In the genomic region with DNA sequence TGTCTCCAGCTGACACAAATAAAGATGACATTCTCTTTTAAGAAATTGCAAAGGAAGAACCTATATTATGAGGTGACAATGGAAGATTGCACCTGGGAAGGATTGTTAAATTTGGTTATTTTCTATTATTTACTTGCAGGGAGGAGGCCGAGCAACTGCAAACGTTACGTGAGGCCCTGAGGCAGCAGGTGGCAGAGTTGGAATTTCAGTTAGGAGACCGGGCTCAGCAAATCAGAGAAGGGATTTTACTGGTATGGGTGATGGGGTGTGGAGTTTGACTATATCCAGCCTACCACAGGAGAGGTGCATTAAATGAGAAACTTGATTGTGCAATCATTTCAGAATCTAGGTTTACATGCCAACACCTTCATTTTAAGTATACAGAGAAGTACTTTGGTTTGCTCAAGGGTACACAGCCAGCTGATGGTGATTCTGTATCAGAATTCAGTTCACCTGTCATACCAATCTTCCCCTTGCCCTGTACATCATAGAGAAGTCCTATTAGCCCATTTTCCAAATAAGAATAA, we compare ENCODE assay signal across 33 cellular contexts. TPM values are rescaled to one million over a fixed set of nuclear protein-coding genes. Genes with fewer than 3 reads are reported as not detected.
"Had no signal": no experiment of that assay in that cellular context is flagged by ENCODE, and none has a peak within 500 bp of the region (broad histone marks: within the 10 kb centered on the region; RNA-seq: fewer than 3 reads in every experiment).

No MANE protein-coding gene starts in this region.

- FAIRE-seq: endometrium, kidney had no signal

- H3K27me3 ChIP-seq: dorsolateral prefrontal cortex, esophagus muscularis mucosa, gastrocnemius medialis, heart right ventricle, neutrophil, spleen, stomach, transverse colon had no signal

- H3K36me3 ChIP-seq: esophagus muscularis mucosa, gastrocnemius medialis, heart right ventricle, neutrophil, spleen, stomach, thoracic aorta, transverse colon had no signal

- ATAC-seq: gastrocnemius medialis; heart right ventricle; left cardiac atrium; left ventricle myocardium superior; naive thymus-derived CD4-positive, alpha-beta T cell; psoas muscle; sciatic nerve; stimulated activated naive B cell treated with anti-CD40 and anti-IgM and Interleukin-4, amounts not matched to agents 10 μg/mL and 1 μg/mL and 100 μg/mL, for 72 hours had no signal

- H3K4me3 ChIP-seq: dorsolateral prefrontal cortex, esophagus muscularis mucosa, gastrocnemius medialis, heart right ventricle, lung, psoas muscle, spleen, stomach, thoracic aorta, transverse colon had no signal

- H3K4me3 Mint-ChIP-seq: naive thymus-derived CD4-positive, alpha-beta T cell; nephron progenitor cell; stimulated activated naive B cell treated with anti-CD40 and anti-IgM and Interleukin-4, amounts not matched to agents 10 μg/mL and 1 μg/mL and 100 μg/mL, for 72 hours had no signal

- H3K27ac ChIP-seq: dorsolateral prefrontal cortex, esophagus muscularis mucosa, gastrocnemius medialis, heart right ventricle, neutrophil, psoas muscle, spleen, stomach, thoracic aorta, transverse colon had no signal

- DNase-seq: cortex of kidney; dorsolateral prefrontal cortex; effector CD8-positive, alpha-beta T cell; gastrocnemius medialis; heart right ventricle; hypothalamus; kidney; left cardiac atrium; left ventricle myocardium superior; mesenchymal stem cell; naive thymus-derived CD4-positive, alpha-beta T cell; nephron progenitor cell; psoas muscle; retina; spleen; stimulated activated CD4-positive, alpha-beta T cell treated with anti-CD3 and anti-CD28 coated beads, Interleukin-15, amount 100 ng/mL, for 24 hours; stimulated activated CD4-positive, alpha-beta T cell treated with anti-CD3 and anti-CD28 coated beads, Interleukin-1b, Interleukin-23, amount 100 ng/mL, for 48 hours; stimulated activated CD4-positive, alpha-beta T cell treated with anti-CD3 and anti-CD28 coated beads, Interleukin-4, amount 100 ng/mL, for 24 hours; stimulated activated naive B cell treated with anti-CD40 and anti-IgM and Interleukin-4, amounts not matched to agents 10 μg/mL and 1 μg/mL and 100 μg/mL, for 72 hours; stomach; substantia nigra; transverse colon had no signal

- H3K27me3 Mint-ChIP-seq: stimulated activated naive B cell treated with anti-CD40 and anti-IgM and Interleukin-4, amounts not matched to agents 10 μg/mL and 1 μg/mL and 100 μg/mL, for 72 hours had no signal

- H3K4me1 Mint-ChIP-seq: naive thymus-derived CD4-positive, alpha-beta T cell; stimulated activated naive B cell treated with anti-CD40 and anti-IgM and Interleukin-4, amounts not matched to agents 10 μg/mL and 1 μg/mL and 100 μg/mL, for 72 hours had no signal

- H3K36me3 Mint-ChIP-seq: stimulated activated naive B cell treated with anti-CD40 and anti-IgM and Interleukin-4, amounts not matched to agents 10 μg/mL and 1 μg/mL and 100 μg/mL, for 72 hours had no signal

- H3K9me3 ChIP-seq: esophagus muscularis mucosa, gastrocnemius medialis, heart right ventricle, neutrophil, psoas muscle, spleen, stomach, thoracic aorta, transverse colon had no signal

- H3K9me3 Mint-ChIP-seq: nephron progenitor cell; stimulated activated naive B cell treated with anti-CD40 and anti-IgM and Interleukin-4, amounts not matched to agents 10 μg/mL and 1 μg/mL and 100 μg/mL, for 72 hours had no signal

- H3K4me1 ChIP-seq: esophagus muscularis mucosa, gastrocnemius medialis, psoas muscle, stomach, transverse colon had no signal

- H3K27ac Mint-ChIP-seq: naive thymus-derived CD4-positive, alpha-beta T cell; nephron progenitor cell; stimulated activated naive B cell treated with anti-CD40 and anti-IgM and Interleukin-4, amounts not matched to agents 10 μg/mL and 1 μg/mL and 100 μg/mL, for 72 hours had no signal

RNA-seq across cellular contexts. Expression of gene PPP1R17, which starts 35.2 kb away (rescaled TPM):
- total RNA-seq: esophagus muscularis mucosa, fibroblast of villous mesenchyme, gastrocnemius medialis, heart right ventricle, kidney, left cardiac atrium, left ventricle myocardium superior, lung, mononuclear cell, osteoblast, psoas muscle, sciatic nerve, skeletal muscle tissue, stomach, thoracic aorta, transverse colon, ureter had no signal
- polyA plus RNA-seq: heart right ventricle; naive thymus-derived CD4-positive, alpha-beta T cell; psoas muscle; stomach had no signal
